In the genomic region with DNA sequence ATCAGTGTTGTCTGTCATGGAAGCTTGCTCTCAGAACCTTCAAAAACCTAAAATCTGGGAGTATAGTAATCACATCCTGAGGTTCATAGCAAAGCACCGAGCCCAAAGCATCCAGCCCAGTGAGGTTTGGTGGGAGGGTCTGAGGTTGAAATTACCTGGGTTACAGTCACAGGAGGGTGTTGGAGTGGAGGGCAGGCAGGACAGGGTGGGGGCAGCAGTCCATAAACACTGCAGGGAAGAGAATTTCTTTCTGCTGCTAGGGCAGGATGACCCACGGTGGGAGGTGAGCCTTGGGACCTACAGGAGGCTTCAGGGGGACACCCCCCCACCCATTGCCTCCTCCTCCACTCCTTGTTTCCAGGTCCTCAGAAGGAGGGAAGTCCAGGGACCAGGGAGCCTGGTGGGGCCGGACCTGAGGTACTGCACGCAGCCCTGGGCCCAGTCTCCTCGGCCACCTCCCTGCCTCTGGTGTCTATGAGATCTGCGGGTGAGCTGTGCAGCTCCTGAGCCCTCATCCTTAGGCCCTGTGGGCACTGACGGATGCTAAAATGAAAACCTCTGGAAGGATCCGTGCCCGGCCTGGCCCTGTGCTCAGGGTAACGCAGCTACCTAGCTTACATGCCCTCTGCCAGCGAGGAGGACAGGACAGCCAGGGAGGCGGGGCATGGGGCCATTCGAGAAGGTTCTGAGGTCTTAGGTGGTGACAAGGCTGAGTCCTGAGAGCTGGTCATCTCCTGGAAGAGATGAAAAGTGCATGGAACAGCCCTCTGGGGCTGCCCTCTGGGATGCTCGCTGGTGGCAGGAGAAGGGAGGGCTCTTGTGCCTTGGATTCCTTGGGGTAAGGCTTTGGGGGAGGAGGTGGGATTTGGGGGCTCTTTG, we compare ENCODE assay signal across 20 cellular contexts. TPM values are rescaled to one million over a fixed set of nuclear protein-coding genes. Genes with fewer than 3 reads are reported as not detected.
DNase-seq lines count a peak whose midpoint lies in the region; ATAC-seq and TF ChIP-seq lines count a peak whose summit lies in the region.
"Had no signal": no experiment of that assay in that cellular context is flagged by ENCODE, and none has a peak within 500 bp of the region (broad histone marks: within the 10 kb centered on the region; RNA-seq: fewer than 3 reads in every experiment).

No MANE protein-coding gene starts in this region.

- in situ Hi-C loops in G401 (cut with HindIII; ENCODE audit: low sequenced_read_pairs) = no loop called here

- no peaks in the 10 kb centered on the region for H3K27me3 ChIP-seq in iPS DF 6.9 (ENCODE audit: control insufficient read depth, insufficient read depth, low read length)
- no peaks in the 10 kb centered on the region for H3K27me3 ChIP-seq in prostate gland (replicated peaks; ENCODE audit: insufficient read depth)
- no peaks in the 10 kb centered on the region for H3K27me3 ChIP-seq in vagina

- peaks cover 55% of the 10 kb centered on the region for H3K4me1 Mint-ChIP-seq in WTC11
- H3K4me1 Mint-ChIP-seq: IgD-negative memory B cell had no signal

- peak overlapping the region; percentile 78 for H3K4me3 Mint-ChIP-seq in WTC11
- H3K4me3 Mint-ChIP-seq: IgD-negative memory B cell; T-helper 1 cell treated with Interleukin-12 subunit alpha and Interleukin-12 subunit beta and Interleukin-4 antibody, amounts not matched to agents 30 μg/mL and 1 μg/mL, for 36 hours had no signal

- H3K4me3 ChIP-seq in iPS DF 6.9 (ENCODE audit: low read length) = peak overlapping the region; percentile 46; the same call in 1 of the 2 replicates
- H3K4me3 ChIP-seq in prostate gland = no peak overlapping the region
- no peak overlapping the region for H3K4me3 ChIP-seq in vagina

- no peak overlapping the region for H3K27ac ChIP-seq in iPS DF 6.9 (ENCODE audit: low read length)
- peak overlapping the region; percentile 42 to 68 for H3K27ac ChIP-seq in prostate gland
- peak overlapping the region; percentile 82 for H3K27ac ChIP-seq in vagina

- CTCF ChIA-PET in WTC11 (lab: Charles Lee) = interaction anchor here (0.6 to 2.6 kb wide), 24 partner anchors 8 to 574 kb away, joined by 3 to 22 read pairs (median 4); a partner anchor contains a TSS

- H3K36me3 Mint-ChIP-seq in WTC11 = peaks cover 14% of the 10 kb centered on the region
- H3K36me3 Mint-ChIP-seq: IgD-negative memory B cell had no signal

- TF ChIP-seq POLR2A in prostate gland (IDR thresholded peaks at IDR 0.05) = no peak
- TF ChIP-seq POLR2A in vagina (IDR thresholded peaks at IDR 0.05) = no peak

- H3K36me3 ChIP-seq in iPS DF 6.9 (ENCODE audit: control insufficient read depth, insufficient read depth, low read length) (no peaks in the 10 kb centered on the region), prostate gland (no peaks in the 10 kb centered on the region), vagina (no peaks in the 10 kb centered on the region)
- H3K36me3 ChIP-seq: BE2C, right atrium auricular region had no signal

- H3K4me1 ChIP-seq in iPS DF 6.9 (ENCODE audit: control insufficient read depth, insufficient read depth, low read length) = peaks cover 7% of the 10 kb centered on the region
- H3K4me1 ChIP-seq in prostate gland (replicated peaks) = no peaks in the 10 kb centered on the region
- H3K4me1 ChIP-seq in vagina = peaks cover 6% of the 10 kb centered on the region
- H3K4me1 ChIP-seq: BE2C had no signal

- TF ChIP-seq CTCF in WTC11 (IDR thresholded peaks at IDR 0.05) = no peak
- no peak for TF ChIP-seq CTCF in prostate gland (IDR thresholded peaks at IDR 0.05)
- TF ChIP-seq CTCF in vagina (IDR thresholded peaks at IDR 0.05) = no peak

- H3K27ac Mint-ChIP-seq in WTC11 = peak overlapping the region; percentile 79
- H3K27ac Mint-ChIP-seq: IgD-negative memory B cell; naive thymus-derived CD8-positive, alpha-beta T cell; T-helper 1 cell treated with Interleukin-12 subunit alpha and Interleukin-12 subunit beta and Interleukin-4 antibody, amounts not matched to agents 30 μg/mL and 1 μg/mL, for 36 hours had no signal

- no CpG with 5 or more reads among the region's 14 CpGs for WGBS in iPS DF 6.9 (ENCODE audit: insufficient coverage, insufficient read length)
- 89% methylated on average over 14 of the region's 14 CpGs for WGBS in prostate gland

- ATAC-seq in WTC11 (peak; percentile 3), GM19351 (IDR thresholded peaks at IDR 0.05; ENCODE audit: unreplicated experiment) (no peak)
- ATAC-seq: naive thymus-derived CD8-positive, alpha-beta T cell had no signal

- no peaks in the 10 kb centered on the region for H3K9me3 Mint-ChIP-seq in WTC11
- H3K9me3 Mint-ChIP-seq: T-helper 1 cell treated with Interleukin-12 subunit alpha and Interleukin-12 subunit beta and Interleukin-4 antibody, amounts not matched to agents 30 μg/mL and 1 μg/mL, for 36 hours had no signal

- peak; percentile 21 for DNase-seq in WTC11 (ENCODE audit: low spot score)
- DNase-seq in iPS DF 6.9 (ENCODE audit: low read depth, low spot score) = no peak
- no peak for DNase-seq in prostate gland (ENCODE audit: low spot score)
- no peak for DNase-seq in vagina (ENCODE audit: extremely low spot score in 2 of 2)
- DNase-seq in NCI-H345 treated with DMSO at 0.1 percent for 48 hours (lab: John Stamatoyannopoulos, UW; ENCODE audit: unreplicated experiment) = no peak
- DNase-seq in G401 (ENCODE audit: low spot score) = no peak
- DNase-seq: activated CD4-positive, CD25-positive, alpha-beta regulatory T cell treated with anti-CD3 and anti-CD28 coated beads, Interleukin-2, amount 50 U/mL, for 72 hours; activated effector memory CD4-positive, alpha-beta T cell treated with anti-CD3 and anti-CD28 coated beads, Interleukin-2, amount 50 U/mL, for 16 hours; amygdala; BE2C; foreskin melanocyte; mammary epithelial cell; naive thymus-derived CD8-positive, alpha-beta T cell; NCI-H2029; NCI-H524 treated with DMSO at 0.1 percent for 48 hours; SHP77 had no signal

- H3K9me3 ChIP-seq in iPS DF 6.9 (ENCODE audit: control insufficient read depth, insufficient read depth, low read length) (no peaks in the 10 kb centered on the region), prostate gland (no peaks in the 10 kb centered on the region), vagina (no peaks in the 10 kb centered on the region)
- H3K9me3 ChIP-seq: BE2C, right atrium auricular region had no signal

- no peaks in the 10 kb centered on the region; the same call in 1 of the 2 replicates for H3K27me3 Mint-ChIP-seq in WTC11 (ENCODE audit: low read depth)

- POLR2A ChIA-PET in WTC11 (lab: Charles Lee) = interaction anchor here (0.6 to 1.5 kb wide), 4 partner anchors 8 to 132 kb away, joined by 3 to 6 read pairs (median 3); no protein-coding TSS in a partner anchor

- intact Hi-C loops in prostate gland (cut with DNase I) (loop anchor here (2.0 to 5.0 kb wide), 2 partner anchors 317 to 423 kb away; no protein-coding TSS in a partner anchor), vagina (cut with DNase I) (no loop called here)

TF ChIP-seq in WTC11, 78 proteins besides CTCF, POLR2A, EP300 and RAD21:
- TF ChIP-seq CREB1 (CRISPR knock-in tag; IDR thresholded peaks at IDR 0.05) (0 out of 2 replicates have a peak, but pooled peaks have one; percentile 48), PRRX2 (CRISPR knock-in tag; IDR thresholded peaks at IDR 0.05) (no peak)
- TF ChIP-seq, protein P1, sequence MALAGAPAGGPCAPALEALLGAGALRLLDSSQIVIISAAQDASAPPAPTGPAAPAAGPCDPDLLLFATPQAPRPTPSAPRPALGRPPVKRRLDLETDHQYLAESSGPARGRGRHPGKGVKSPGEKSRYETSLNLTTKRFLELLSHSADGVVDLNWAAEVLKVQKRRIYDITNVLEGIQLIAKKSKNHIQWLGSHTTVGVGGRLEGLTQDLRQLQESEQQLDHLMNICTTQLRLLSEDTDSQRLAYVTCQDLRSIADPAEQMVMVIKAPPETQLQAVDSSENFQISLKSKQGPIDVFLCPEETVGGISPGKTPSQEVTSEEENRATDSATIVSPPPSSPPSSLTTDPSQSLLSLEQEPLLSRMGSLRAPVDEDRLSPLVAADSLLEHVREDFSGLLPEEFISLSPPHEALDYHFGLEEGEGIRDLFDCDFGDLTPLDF (CRISPR knock-in tag; IDR thresholded peaks at IDR 0.05) = peak; percentile 45; the same call in 1 of the 2 replicates

RNA-seq across cellular contexts. Expression of a gene that starts 1.8 kb away (rescaled TPM):
- total RNA-seq in WTC11 (2021) (142 to 165 TPM (median 154 TPM) in 3 replicates), prostate gland (10 to 100 TPM in 1 of 2 donors, 1 to 10 TPM in 1; 5.2 to 17.7 TPM), vagina (18.4 TPM)
- total RNA-seq in G401 (2014; rRNA removed; shearing (Covaris generic)) = 0.03 TPM in 1 of 2 replicates, not detected in the other
- total RNA-seq: mammary epithelial cell; naive thymus-derived CD8-positive, alpha-beta T cell had no signal
